31 cellular contexts compared by ENCODE assay signal in genomic region chr17:15393414-15393813, GRCh38. TPM values are rescaled to one million over a fixed set of nuclear protein-coding genes. Genes with fewer than 3 reads are reported as not detected.
"Had no signal": no experiment of that assay in that cellular context is flagged by ENCODE, and none has a peak within 500 bp of the region (broad histone marks: within the 10 kb centered on the region; RNA-seq: fewer than 3 reads in every experiment).

No MANE protein-coding gene starts in this region.

- H3K27ac ChIP-seq: lower lobe of right lung, neural progenitor cell, neutrophil, ovary, right atrium auricular region, right lobe of liver, tibial nerve, uterus had no signal

- H3K9ac ChIP-seq: neural progenitor cell had no signal

- H3K36me3 ChIP-seq: left lung, lower lobe of right lung, neural progenitor cell, neutrophil, ovary, right atrium auricular region, right lobe of liver, tibial nerve, uterus had no signal

- H3K9me3 ChIP-seq: left lung, lower lobe of right lung, neutrophil, ovary, right atrium auricular region, right lobe of liver, tibial nerve, uterus had no signal

- ATAC-seq: left colon; lower lobe of right lung; natural killer cell; right lobe of liver; stimulated activated memory B cell treated with anti-CD40 and anti-IgM and Interleukin-4, amounts not matched to agents 10 μg/mL and 1 μg/mL and 100 μg/mL, for 72 hours; stimulated activated naive CD8-positive, alpha-beta T cell treated with anti-CD3 and anti-CD28 coated beads, Interleukin-15, amount 100 ng/mL, for 72 hours had no signal

- H3K9me3 Mint-ChIP-seq: natural killer cell; nephron progenitor cell; stimulated activated memory B cell treated with anti-CD40 and anti-IgM and Interleukin-4, amounts not matched to agents 10 μg/mL and 1 μg/mL and 100 μg/mL, for 72 hours; stimulated activated naive CD8-positive, alpha-beta T cell treated with anti-CD3 and anti-CD28 coated beads, Interleukin-15, amount 100 ng/mL, for 72 hours had no signal

- DNase-seq: hippocampal formation; kidney; left colon; left lung; lower lobe of right lung; mammary epithelial cell; mesenchymal stem cell; naive B cell; natural killer cell; nephron progenitor cell; occipital lobe; ovary; right lobe of liver; stimulated activated CD4-positive, alpha-beta T cell treated with anti-CD3 and anti-CD28 coated beads, Interleukin-1b, Interleukin-23, amount 100 ng/mL, for 48 hours; stimulated activated CD4-positive, alpha-beta T cell treated with anti-CD3 and anti-CD28 coated beads, Interleukin-2, amount 100 ng/mL, for 48 hours; stimulated activated CD4-positive, alpha-beta T cell treated with anti-CD3 and anti-CD28 coated beads, Interleukin-4, amount 100 ng/mL, for 4 hours; stimulated activated CD8-positive, alpha-beta memory T cell treated with anti-CD3 and anti-CD28 coated beads, Interleukin-4, amount 100 ng/mL, for 48 hours; stimulated activated naive CD4-positive, alpha-beta T cell treated with Interleukin-2 at 50 U/mL for 16 hours; stimulated activated naive CD8-positive, alpha-beta T cell treated with anti-CD3 and anti-CD28 coated beads, Interleukin-15, amount 100 ng/mL, for 72 hours; substantia nigra; uterus had no signal

- H3K4me3 Mint-ChIP-seq: naive B cell; natural killer cell; nephron progenitor cell; neural progenitor cell; stimulated activated memory B cell treated with anti-CD40 and anti-IgM and Interleukin-4, amounts not matched to agents 10 μg/mL and 1 μg/mL and 100 μg/mL, for 72 hours; stimulated activated naive CD8-positive, alpha-beta T cell treated with anti-CD3 and anti-CD28 coated beads, Interleukin-15, amount 100 ng/mL, for 72 hours; type B pancreatic cell had no signal

- H3K36me3 Mint-ChIP-seq: naive B cell; natural killer cell; neural progenitor cell; stimulated activated memory B cell treated with anti-CD40 and anti-IgM and Interleukin-4, amounts not matched to agents 10 μg/mL and 1 μg/mL and 100 μg/mL, for 72 hours; type B pancreatic cell had no signal

- H3K4me1 Mint-ChIP-seq: naive B cell; natural killer cell; stimulated activated memory B cell treated with anti-CD40 and anti-IgM and Interleukin-4, amounts not matched to agents 10 μg/mL and 1 μg/mL and 100 μg/mL, for 72 hours; stimulated activated naive CD8-positive, alpha-beta T cell treated with anti-CD3 and anti-CD28 coated beads, Interleukin-15, amount 100 ng/mL, for 72 hours had no signal

- H3K27ac Mint-ChIP-seq: naive B cell; natural killer cell; nephron progenitor cell; neural progenitor cell; progenitor cell of endocrine pancreas; stimulated activated memory B cell treated with anti-CD40 and anti-IgM and Interleukin-4, amounts not matched to agents 10 μg/mL and 1 μg/mL and 100 μg/mL, for 72 hours; stimulated activated naive CD8-positive, alpha-beta T cell treated with anti-CD3 and anti-CD28 coated beads, Interleukin-15, amount 100 ng/mL, for 72 hours; type B pancreatic cell had no signal

- H3K4me3 ChIP-seq: left lung, lower lobe of right lung, neural progenitor cell, ovary, right atrium auricular region, right lobe of liver, smooth muscle cell, tibial nerve, uterus had no signal

- FAIRE-seq: kidney had no signal

- H3K27me3 ChIP-seq: left lung, neural progenitor cell, ovary, right atrium auricular region, right lobe of liver, tibial nerve, uterus had no signal

- H3K4me1 ChIP-seq: left lung, lower lobe of right lung, neural progenitor cell, right lobe of liver, uterus had no signal

RNA-seq across cellular contexts. Expression of gene TEKT3, which starts 52.0 kb away (rescaled TPM):
- total RNA-seq: mammary epithelial cell, pulmonary artery endothelial cell, right atrium auricular region, right lobe of liver, skeletal muscle tissue had no signal
